22 cellular contexts compared by ENCODE assay signal in genomic region chr4:10212400-10212799, GRCh38.
DNase-seq lines count a peak whose midpoint lies in the region; ATAC-seq, FAIRE-seq and TF ChIP-seq lines count a peak whose summit lies in the region.
"Had no signal": no experiment of that assay in that cellular context is flagged by ENCODE, and none has a peak within 500 bp of the region (broad histone marks: within the 10 kb centered on the region; RNA-seq: fewer than 3 reads in every experiment).

No MANE protein-coding gene starts in this region.

- no peak for FAIRE-seq in bronchial epithelial cell (lab: Jason Lieb, UNC)
- FAIRE-seq: D721Med, GM12891, H1, RCC 7860 had no signal

- DNase-seq in AG20443 (ENCODE audit: low spot score) = peak; percentile 48
- peak; percentile 64 for DNase-seq in GM23248
- peak; percentile 63 for DNase-seq in bronchial epithelial cell (ENCODE audit: low read depth)
- no peak for DNase-seq in foreskin keratinocyte
- no peak for DNase-seq in activated naive CD4-positive, alpha-beta T cell treated with Interleukin-2 at 50 U/mL for 16 hours
- DNase-seq in LoVo (ENCODE audit: low spot score) = no peak
- DNase-seq: DMS53, NCI-H1694, NCI-H2081, NCI-H446, NCI-H526, OCI-M1 had no signal

- no peaks in the 10 kb centered on the region for H3K9me3 ChIP-seq in GM23248 (ENCODE audit: low read depth)
- H3K9me3 ChIP-seq: SJSA1 had no signal

- 0% methylated on average over 2 of the region's 2 CpGs for WGBS in GM23248 (ENCODE audit: low coverage in 1 of 2, low lambda C conversion rate in 2 of 2, missing lambda C conversion rate in 2 of 2), 2 experiments

- H4K20me1 ChIP-seq in GM23248 (ENCODE audit: insufficient read depth) = no peaks in the 10 kb centered on the region

- H2AFZ ChIP-seq in GM23248 = no peak overlapping the region

- H3K36me3 ChIP-seq in GM23248 (ENCODE audit: low read depth) (no peaks in the 10 kb centered on the region), bronchial epithelial cell (ENCODE audit: control insufficient read depth, insufficient read depth, low read length) (no peaks in the 10 kb centered on the region)
- H3K36me3 ChIP-seq: SJSA1 had no signal

- no peaks in the 10 kb centered on the region for H3K27me3 ChIP-seq in GM23248 (replicated peaks; ENCODE audit: insufficient read depth)
- peaks cover 8% of the 10 kb centered on the region for H3K27me3 ChIP-seq in bronchial epithelial cell (ENCODE audit: control insufficient read depth, insufficient read depth, low read length)
- H3K27me3 ChIP-seq in foreskin keratinocyte = no peaks in the 10 kb centered on the region
- H3K27me3 ChIP-seq: SJSA1 had no signal

- H3K9me2 ChIP-seq in GM23248 (ENCODE audit: insufficient read depth) = no peaks in the 10 kb centered on the region

- in situ Hi-C loops in GM23248 (cut with MboI) = no loop called here

- ATAC-seq in foreskin keratinocyte (peak; percentile 97), HG02973 (IDR thresholded peaks at IDR 0.05; ENCODE audit: unreplicated experiment) (no peak), HG03280 (IDR thresholded peaks at IDR 0.05; ENCODE audit: unreplicated experiment) (no peak)
- ATAC-seq: HCT116, Right ventricle myocardium inferior had no signal

- no peaks in the 10 kb centered on the region for H3F3A ChIP-seq in GM23248 (ENCODE audit: insufficient read depth)

- H3K79me2 ChIP-seq in GM23248 (ENCODE audit: insufficient read depth) = no peaks in the 10 kb centered on the region

- H3K4me1 ChIP-seq in GM23248 (ENCODE audit: insufficient read depth) (peaks cover 20% of the 10 kb centered on the region), foreskin keratinocyte (peaks cover 6% of the 10 kb centered on the region)
- H3K4me1 ChIP-seq: SJSA1 had no signal

- H3K27ac ChIP-seq in GM23248 = no peak overlapping the region
- peak overlapping the region; percentile 73 for H3K27ac ChIP-seq in foreskin keratinocyte
- H3K27ac ChIP-seq: KMS-11, SJSA1 had no signal

- H3K9ac ChIP-seq in GM23248 = no peak overlapping the region
- H3K9ac ChIP-seq: KMS-11 had no signal

- TF ChIP-seq CTCF in bronchial epithelial cell (IDR thresholded peaks at IDR 0.05; ENCODE audit: insufficient read depth, low read length, severe bottlenecking) (no peak), foreskin keratinocyte (conservative IDR thresholded peaks at IDR 0.05) (no peak)

- H3K4me2 ChIP-seq in GM23248 (ENCODE audit: unreplicated experiment) = no peak overlapping the region
- H3K4me2 ChIP-seq: KMS-11 had no signal

- no peak overlapping the region for H3K4me3 ChIP-seq in GM23248
- H3K4me3 ChIP-seq in bronchial epithelial cell (ENCODE audit: low read depth, low read length) = no peak overlapping the region
- H3K4me3 ChIP-seq: SJSA1 had no signal

Comparison
In these comparisons a context has a peak if more than half of its experiments do, and no peak if none do; other contexts are left out.
1. DNase-seq: peak in AG20443 (single experiment), GM23248 (single experiment) and bronchial epithelial cell (single experiment); none in foreskin keratinocyte (0 of 2), activated naive CD4-positive, alpha-beta T cell treated with Interleukin-2 at 50 U/mL for 16 hours (single experiment) and LoVo (single experiment).